ENCODE assay signal across 8 cellular contexts in genomic region chr19:4971424-4971793, GRCh38. TPM values are rescaled to one million over a fixed set of nuclear protein-coding genes. Genes with fewer than 3 reads are reported as not detected.
A peak's percentile ranks its signal among the peaks of the same experiment; 100 is the strongest.
DNase-seq lines count a peak whose midpoint lies in the region; ATAC-seq and TF ChIP-seq lines count a peak whose summit lies in the region.

No MANE protein-coding gene starts in this region.

- H3K4me1 ChIP-seq in PC-3 (ENCODE audit: insufficient read depth, low read length) (peaks cover 42% of the 10 kb centered on the region), mesodermal cell (ENCODE audit: control insufficient read depth, insufficient read depth, low read length, poor library complexity, severe bottlenecking) (peaks cover 45% of the 10 kb centered on the region), uterus (peaks cover 9 to 17% of the 10 kb centered on the region in 2 donors)

- no peak for TF ChIP-seq POLR2A in uterus (IDR thresholded peaks at IDR 0.05)

- H2AFZ ChIP-seq in PC-3 (ENCODE audit: low read length) = peak overlapping the region; percentile 20

- 41 to 42% methylated on average over 7 to 10 of the region's 10 CpGs for WGBS in mesodermal cell (ENCODE audit: insufficient coverage in 2 of 2), 2 experiments

- H4K20me1 ChIP-seq in PC-3 (ENCODE audit: low read length) = peaks cover 40% of the 10 kb centered on the region

- DNase-seq in NCI-H82 (lab: John Stamatoyannopoulos, UW) (peak; percentile 74), NCI-H82 treated with DMSO at 0.1 percent for 48 hours (lab: John Stamatoyannopoulos, UW; ENCODE audit: unreplicated experiment) (no peak), PC-3 (peak; percentile 60), cardiac fibroblast (ENCODE audit: low read depth in 2 of 2) (peak; percentile 17 to 18), uterus (no peak)

- H3K79me2 ChIP-seq in PC-3 (ENCODE audit: low read length) = peaks cover 71% of the 10 kb centered on the region

- H3K9me3 ChIP-seq in PC-3 (ENCODE audit: low read length) = no peaks in the 10 kb centered on the region
- H3K9me3 ChIP-seq in mesodermal cell (ENCODE audit: control insufficient read depth, low read length) = no peaks in the 10 kb centered on the region
- H3K9me3 ChIP-seq in uterus = no peaks in the 10 kb centered on the region

- H3K4me2 ChIP-seq in PC-3 (ENCODE audit: low read length) = peak overlapping the region; percentile 98

- no peaks in the 10 kb centered on the region for H3K27me3 ChIP-seq in PC-3 (ENCODE audit: low read length)
- no peaks in the 10 kb centered on the region for H3K27me3 ChIP-seq in uterus

- H3K9ac ChIP-seq in PC-3 (ENCODE audit: low read length) = peak overlapping the region; percentile 72

- H3F3A ChIP-seq in PC-3 (ENCODE audit: low read length, unreplicated experiment) = peaks cover 10% of the 10 kb centered on the region

- no TSS peak for BruUV-seq in PC-3 (replicated peaks; lab: Mats Ljungman, UMichigan)

- TF ChIP-seq CTCF in PC-3 (conservative IDR thresholded peaks at IDR 0.05; ENCODE audit: low read depth, low read length) (no peak), cardiac fibroblast (IDR thresholded peaks at IDR 0.05; ENCODE audit: low read depth, low read length) (no peak), uterus (IDR thresholded peaks at IDR 0.05) (no peak)

- intact Hi-C loops in PC-3 (cut with micrococcal nuclease) = loop anchor here (2.0 to 5.0 kb wide), 3 partner anchors 59 to 159 kb away; no protein-coding TSS in a partner anchor
- intact Hi-C loops in uterus (cut with DNase I; ENCODE audit: low total_unique reads) = no loop called here

- H3K36me3 ChIP-seq in PC-3 (ENCODE audit: low read depth, low read length) (no peaks in the 10 kb centered on the region), mesodermal cell (ENCODE audit: control insufficient read depth, insufficient read depth, low read length) (peaks cover 6% of the 10 kb centered on the region), uterus (no peaks in the 10 kb centered on the region)

- POLR2A ChIA-PET in PC-3 (lab: Charles Lee; ENCODE audit: unreplicated experiment) = interaction anchor here (1.2 kb wide), 1 partner anchor 59 kb away, joined by 3 read pairs; no protein-coding TSS in a partner anchor

- ATAC-seq in PC-3 (peak; percentile 6), GM21825 (IDR thresholded peaks at IDR 0.05; ENCODE audit: unreplicated experiment) (no peak), GM19351 (IDR thresholded peaks at IDR 0.05; ENCODE audit: unreplicated experiment) (no peak)

- H3K4me3 ChIP-seq in PC-3 (ENCODE audit: low read length) (peak overlapping the region; percentile 84), cardiac fibroblast (replicated peaks in 1 of 2; ENCODE audit: low read depth in 2 of 2, low read length in 2 of 2) (peak overlapping the region; percentile 74 to 79), mesodermal cell (ENCODE audit: extremely low read depth, insufficient read depth, low read length, poor library complexity, severe bottlenecking) (peak overlapping the region; percentile 82), uterus (peak overlapping the region in 1 of 2 donors; percentile 60)

- H3K9me2 ChIP-seq in PC-3 (replicated peaks; ENCODE audit: low read length) = no peaks in the 10 kb centered on the region

- H3K27ac ChIP-seq in PC-3 (ENCODE audit: low read length) (no peak overlapping the region), mesodermal cell (ENCODE audit: low read depth, low read length, severe bottlenecking) (no peak overlapping the region), uterus (peak overlapping the region; percentile 88 to 90)

- CTCF ChIA-PET in PC-3 (lab: Charles Lee) = interaction anchor here (1.6 kb wide), 1 partner anchor 60 kb away, joined by 7 read pairs; no protein-coding TSS in a partner anchor

RNA-seq across cellular contexts. Expression of gene KDM4B, which starts 2.5 kb away (rescaled TPM):
- total RNA-seq in PC-3 (2014; rRNA removed) = 19.8 and 31.6 TPM in 2 replicates
- polyA plus RNA-seq in mesodermal cell (2013, experiment 1 of 2) = 32.4 TPM
- polyA plus RNA-seq in mesodermal cell (2013, experiment 2 of 2) = 31.6 TPM
- total RNA-seq in uterus = 10 to 100 TPM; 18.4 to 94.7 (median 25.6) TPM

Comparison
In these comparisons a context has a peak if more than half of its experiments do, and no peak if none do; other contexts are left out.
1. DNase-seq: peak in NCI-H82 (single experiment), PC-3 (single experiment) and cardiac fibroblast (2 of 2); none in NCI-H82 treated with DMSO at 0.1 percent for 48 hours (single experiment) and uterus (0 of 2).
2. H3K27ac ChIP-seq: peak in uterus (2 of 2); none in PC-3 (single experiment) and mesodermal cell (single experiment).